In genomic region chr9:117826837-117827236, GRCh38 we compare ENCODE assay signal across 19 cellular contexts.
"Had no signal": no experiment of that assay in that cellular context is flagged by ENCODE, and none has a peak within 500 bp of the region (broad histone marks: within the 10 kb centered on the region; RNA-seq: fewer than 3 reads in every experiment).

No MANE protein-coding gene starts in this region.

- H3K36me3 Mint-ChIP-seq: activated naive CD4-positive, alpha-beta T cell treated with anti-CD3 and anti-CD28 coated beads, Interleukin-2, amount 10 ng/mL, durations not matched to agents 7 days and 5 days; type B pancreatic cell had no signal

- H3K4me3 Mint-ChIP-seq: endodermal cell, type B pancreatic cell had no signal

- H3K27me3 ChIP-seq: brain microvascular endothelial cell, ovary had no signal

- ATAC-seq: left colon, psoas muscle had no signal

- H3K27ac ChIP-seq: brain microvascular endothelial cell, epithelial cell of prostate, lower lobe of right lung, ovary, psoas muscle had no signal

- H3K9me3 ChIP-seq: lower lobe of right lung, ovary, psoas muscle had no signal

- H3K9me3 Mint-ChIP-seq: activated T-cell treated with anti-CD3 and anti-CD28 coated beads, Interleukin-2, amount 50 U/mL, for 4 hours; endodermal cell; type B pancreatic cell had no signal

- DNase-seq: activated CD4-positive, alpha-beta T cell treated with anti-CD3 and anti-CD28 coated beads, Interleukin-2, amount 50 U/mL, for 1 hour; activated CD8-positive, alpha-beta memory T cell treated with anti-CD3 and anti-CD28 coated beads, Interleukin-2, amount 50 U/mL, for 4 hours; activated naive CD4-positive, alpha-beta T cell treated with anti-CD3 and anti-CD28 coated beads, Interleukin-2, amount 10 ng/mL, durations not matched to agents 7 days and 5 days; activated naive CD8-positive, alpha-beta T cell treated with anti-CD3 and anti-CD28 coated beads, Interleukin-2, amount 50 U/mL, for 24 hours; activated T-cell treated with anti-CD3 and anti-CD28 coated beads, Interleukin-2, amount 50 U/mL, for 4 hours; aorta; brain microvascular endothelial cell; central memory CD4-positive, alpha-beta T cell; endodermal cell; foreskin fibroblast; left colon; lower lobe of right lung; ovary; psoas muscle; right cardiac atrium; T-helper 9 cell had no signal

- H3K4me1 ChIP-seq: lower lobe of right lung, psoas muscle had no signal

- H3K27me3 Mint-ChIP-seq: type B pancreatic cell had no signal

- H3K27ac Mint-ChIP-seq: endodermal cell; stimulated activated naive CD8-positive, alpha-beta T cell treated with anti-CD3 and anti-CD28 coated beads, Interleukin-15, Interleukin-2, amounts not matched to agents 100 ng/mL and 50 ng/mL, for 24 hours; type B pancreatic cell had no signal

- H3K36me3 ChIP-seq: brain microvascular endothelial cell, lower lobe of right lung, ovary had no signal

- H3K4me3 ChIP-seq: lower lobe of right lung, ovary, psoas muscle had no signal
